Comparison of ENCODE assay signal across 1 cellular context in the genomic region with DNA sequence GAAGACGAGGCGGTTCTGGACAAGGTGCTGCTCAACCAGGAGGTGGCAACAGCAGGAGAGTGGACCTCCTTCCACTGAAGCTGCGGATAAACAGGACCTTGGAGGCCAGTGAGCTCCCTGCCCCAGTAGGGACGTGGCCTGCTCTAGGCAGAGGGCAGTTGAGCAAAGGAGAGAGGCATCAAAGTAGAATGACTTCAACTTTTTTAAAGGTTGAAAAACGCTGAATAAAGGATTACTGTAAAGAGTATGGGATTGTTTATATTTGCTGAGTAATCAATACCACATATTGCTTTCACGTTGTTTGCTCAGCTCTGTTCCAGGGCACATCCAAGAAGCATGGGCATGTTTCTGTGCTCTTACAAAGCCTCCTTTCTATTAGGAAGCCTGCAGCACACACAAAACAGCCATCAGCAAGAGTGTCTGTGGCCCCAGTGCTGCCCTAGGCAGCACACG.
TF ChIP-seq lines count a peak whose summit lies in the region.

No MANE protein-coding gene starts in this region.

TF ChIP-seq in HepG2, 621 proteins besides CTCF, POLR2A, EP300 and RAD21 (continued from another document and continues in another):
- TF ChIP-seq BRD4 (CRISPR knock-in tag; IDR thresholded peaks at IDR 0.05) (no peak), ZNF747 (CRISPR knock-in tag; IDR thresholded peaks at IDR 0.05; ENCODE audit: borderline replicate concordance) (peak; percentile 3; the same call in 1 of the 2 replicates), KLF6 (CRISPR knock-in tag; IDR thresholded peaks at IDR 0.05) (0 out of 2 replicates have a peak, but pooled peaks have one; percentile 69), ATF1 (CRISPR knock-in tag; IDR thresholded peaks at IDR 0.05) (0 out of 2 replicates have a peak, but pooled peaks have one; percentile 18), HNRNPUL1 (IDR thresholded peaks at IDR 0.05; ENCODE audit: low read depth, low read length) (no peak), SMAD3 (CRISPR knock-in tag; IDR thresholded peaks at IDR 0.05) (peak; percentile 80; the same call in 1 of the 2 replicates), ZNF777 (CRISPR knock-in tag; IDR thresholded peaks at IDR 0.05) (no peak), KLF12 (CRISPR knock-in tag; IDR thresholded peaks at IDR 0.05; ENCODE audit: borderline replicate concordance) (no peak), SMC3 (IDR thresholded peaks at IDR 0.05; ENCODE audit: low read length) (no peak), ZNF33A (CRISPR knock-in tag; IDR thresholded peaks at IDR 0.05; ENCODE audit: borderline replicate concordance) (0 out of 2 replicates have a peak, but pooled peaks have one; percentile 1), ZNF567 (CRISPR knock-in tag; IDR thresholded peaks at IDR 0.05; ENCODE audit: borderline replicate concordance) (no peak), ZNF530 (CRISPR knock-in tag; IDR thresholded peaks at IDR 0.05; ENCODE audit: low read depth) (no peak), TOE1 (CRISPR knock-in tag; IDR thresholded peaks at IDR 0.05) (no peak), CBFB (CRISPR knock-in tag; IDR thresholded peaks at IDR 0.05) (peak; percentile 53), HNF4G (IDR thresholded peaks at IDR 0.05; ENCODE audit: borderline replicate concordance, low read depth, low read length) (peak; percentile 71; the same call in 1 of the 2 replicates), HNF4G (CRISPR knock-in tag; IDR thresholded peaks at IDR 0.05; ENCODE audit: borderline replicate concordance, low read depth) (no peak), CENPT (CRISPR knock-in tag; IDR thresholded peaks at IDR 0.05; ENCODE audit: low read depth) (no peak), ZNF274 (CRISPR knock-in tag; IDR thresholded peaks at IDR 0.05) (no peak), ZFP36L1 (CRISPR knock-in tag; IDR thresholded peaks at IDR 0.05) (no peak), CAMTA2 (CRISPR knock-in tag; IDR thresholded peaks at IDR 0.05; ENCODE audit: borderline replicate concordance) (no peak), PITX1 (CRISPR knock-in tag; IDR thresholded peaks at IDR 0.05) (peak; percentile 84), MEIS2 (CRISPR knock-in tag; IDR thresholded peaks at IDR 0.05) (no peak), NFRKB (IDR thresholded peaks at IDR 0.05) (no peak), RBAK (CRISPR knock-in tag; IDR thresholded peaks at IDR 0.05) (no peak), ZSCAN30 (CRISPR knock-in tag; IDR thresholded peaks at IDR 0.05) (no peak), RNF2 (conservative IDR thresholded peaks at IDR 0.05; ENCODE audit: low read depth) (no peak), SALL1 (CRISPR knock-in tag; IDR thresholded peaks at IDR 0.05) (peak; percentile 71), GFI1 (CRISPR knock-in tag; IDR thresholded peaks at IDR 0.05; ENCODE audit: borderline replicate concordance) (peak; percentile 72), TARDBP (CRISPR knock-in tag; IDR thresholded peaks at IDR 0.05) (peak; percentile 86), ZNF333 (CRISPR knock-in tag; IDR thresholded peaks at IDR 0.05; ENCODE audit: borderline replicate concordance) (no peak), SMAD9 (CRISPR knock-in tag; IDR thresholded peaks at IDR 0.05) (no peak)
- TF ChIP-seq, protein P1, sequence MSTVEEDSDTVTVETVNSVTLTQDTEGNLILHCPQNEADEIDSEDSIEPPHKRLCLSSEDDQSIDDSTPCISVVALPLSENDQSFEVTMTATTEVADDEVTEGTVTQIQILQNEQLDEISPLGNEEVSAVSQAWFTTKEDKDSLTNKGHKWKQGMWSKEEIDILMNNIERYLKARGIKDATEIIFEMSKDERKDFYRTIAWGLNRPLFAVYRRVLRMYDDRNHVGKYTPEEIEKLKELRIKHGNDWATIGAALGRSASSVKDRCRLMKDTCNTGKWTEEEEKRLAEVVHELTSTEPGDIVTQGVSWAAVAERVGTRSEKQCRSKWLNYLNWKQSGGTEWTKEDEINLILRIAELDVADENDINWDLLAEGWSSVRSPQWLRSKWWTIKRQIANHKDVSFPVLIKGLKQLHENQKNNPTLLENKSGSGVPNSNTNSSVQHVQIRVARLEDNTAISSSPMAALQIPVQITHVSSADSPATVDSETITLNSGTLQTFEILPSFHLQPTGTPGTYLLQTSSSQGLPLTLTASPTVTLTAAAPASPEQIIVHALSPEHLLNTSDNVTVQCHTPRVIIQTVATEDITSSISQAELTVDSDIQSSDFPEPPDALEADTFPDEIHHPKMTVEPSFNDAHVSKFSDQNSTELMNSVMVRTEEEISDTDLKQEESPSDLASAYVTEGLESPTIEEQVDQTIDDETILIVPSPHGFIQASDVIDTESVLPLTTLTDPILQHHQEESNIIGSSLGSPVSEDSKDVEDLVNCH (CRISPR knock-in tag; IDR thresholded peaks at IDR 0.05) = no peak
- TF ChIP-seq, protein P2, sequence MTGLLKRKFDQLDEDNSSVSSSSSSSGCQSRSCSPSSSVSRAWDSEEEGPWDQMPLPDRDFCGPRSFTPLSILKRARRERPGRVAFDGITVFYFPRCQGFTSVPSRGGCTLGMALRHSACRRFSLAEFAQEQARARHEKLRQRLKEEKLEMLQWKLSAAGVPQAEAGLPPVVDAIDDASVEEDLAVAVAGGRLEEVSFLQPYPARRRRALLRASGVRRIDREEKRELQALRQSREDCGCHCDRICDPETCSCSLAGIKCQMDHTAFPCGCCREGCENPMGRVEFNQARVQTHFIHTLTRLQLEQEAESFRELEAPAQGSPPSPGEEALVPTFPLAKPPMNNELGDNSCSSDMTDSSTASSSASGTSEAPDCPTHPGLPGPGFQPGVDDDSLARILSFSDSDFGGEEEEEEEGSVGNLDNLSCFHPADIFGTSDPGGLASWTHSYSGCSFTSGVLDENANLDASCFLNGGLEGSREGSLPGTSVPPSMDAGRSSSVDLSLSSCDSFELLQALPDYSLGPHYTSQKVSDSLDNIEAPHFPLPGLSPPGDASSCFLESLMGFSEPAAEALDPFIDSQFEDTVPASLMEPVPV (CRISPR knock-in tag; IDR thresholded peaks at IDR 0.05) = 0 out of 2 replicates have a peak, but pooled peaks have one; percentile 20
- TF ChIP-seq, protein P3, sequence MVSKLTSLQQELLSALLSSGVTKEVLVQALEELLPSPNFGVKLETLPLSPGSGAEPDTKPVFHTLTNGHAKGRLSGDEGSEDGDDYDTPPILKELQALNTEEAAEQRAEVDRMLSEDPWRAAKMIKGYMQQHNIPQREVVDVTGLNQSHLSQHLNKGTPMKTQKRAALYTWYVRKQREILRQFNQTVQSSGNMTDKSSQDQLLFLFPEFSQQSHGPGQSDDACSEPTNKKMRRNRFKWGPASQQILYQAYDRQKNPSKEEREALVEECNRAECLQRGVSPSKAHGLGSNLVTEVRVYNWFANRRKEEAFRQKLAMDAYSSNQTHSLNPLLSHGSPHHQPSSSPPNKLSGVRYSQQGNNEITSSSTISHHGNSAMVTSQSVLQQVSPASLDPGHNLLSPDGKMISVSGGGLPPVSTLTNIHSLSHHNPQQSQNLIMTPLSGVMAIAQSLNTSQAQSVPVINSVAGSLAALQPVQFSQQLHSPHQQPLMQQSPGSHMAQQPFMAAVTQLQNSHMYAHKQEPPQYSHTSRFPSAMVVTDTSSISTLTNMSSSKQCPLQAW (CRISPR knock-in tag; IDR thresholded peaks at IDR 0.05) = 0 out of 2 replicates have a peak, but pooled peaks have one; percentile 24
- TF ChIP-seq, protein P4, sequence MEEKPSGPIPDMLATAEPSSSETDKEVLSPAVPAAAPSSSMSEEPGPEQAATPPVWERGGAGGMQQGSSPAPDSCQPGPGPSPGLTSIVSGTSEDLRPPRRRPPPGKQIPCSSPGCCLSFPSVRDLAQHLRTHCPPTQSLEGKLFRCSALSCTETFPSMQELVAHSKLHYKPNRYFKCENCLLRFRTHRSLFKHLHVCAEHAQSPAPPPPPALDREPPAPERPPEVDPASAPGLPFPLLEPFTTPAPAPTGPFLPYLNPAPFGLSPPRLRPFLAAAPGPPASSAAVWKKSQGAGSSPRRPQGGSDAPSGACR (CRISPR knock-in tag; IDR thresholded peaks at IDR 0.05) = 0 out of 2 replicates have a peak, but pooled peaks have one; percentile 34
- TF ChIP-seq, protein P5, sequence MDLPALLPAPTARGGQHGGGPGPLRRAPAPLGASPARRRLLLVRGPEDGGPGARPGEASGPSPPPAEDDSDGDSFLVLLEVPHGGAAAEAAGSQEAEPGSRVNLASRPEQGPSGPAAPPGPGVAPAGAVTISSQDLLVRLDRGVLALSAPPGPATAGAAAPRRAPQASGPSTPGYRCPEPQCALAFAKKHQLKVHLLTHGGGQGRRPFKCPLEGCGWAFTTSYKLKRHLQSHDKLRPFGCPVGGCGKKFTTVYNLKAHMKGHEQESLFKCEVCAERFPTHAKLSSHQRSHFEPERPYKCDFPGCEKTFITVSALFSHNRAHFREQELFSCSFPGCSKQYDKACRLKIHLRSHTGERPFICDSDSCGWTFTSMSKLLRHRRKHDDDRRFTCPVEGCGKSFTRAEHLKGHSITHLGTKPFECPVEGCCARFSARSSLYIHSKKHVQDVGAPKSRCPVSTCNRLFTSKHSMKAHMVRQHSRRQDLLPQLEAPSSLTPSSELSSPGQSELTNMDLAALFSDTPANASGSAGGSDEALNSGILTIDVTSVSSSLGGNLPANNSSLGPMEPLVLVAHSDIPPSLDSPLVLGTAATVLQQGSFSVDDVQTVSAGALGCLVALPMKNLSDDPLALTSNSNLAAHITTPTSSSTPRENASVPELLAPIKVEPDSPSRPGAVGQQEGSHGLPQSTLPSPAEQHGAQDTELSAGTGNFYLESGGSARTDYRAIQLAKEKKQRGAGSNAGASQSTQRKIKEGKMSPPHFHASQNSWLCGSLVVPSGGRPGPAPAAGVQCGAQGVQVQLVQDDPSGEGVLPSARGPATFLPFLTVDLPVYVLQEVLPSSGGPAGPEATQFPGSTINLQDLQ (CRISPR knock-in tag; IDR thresholded peaks at IDR 0.05) = no peak
- TF ChIP-seq, protein P6, sequence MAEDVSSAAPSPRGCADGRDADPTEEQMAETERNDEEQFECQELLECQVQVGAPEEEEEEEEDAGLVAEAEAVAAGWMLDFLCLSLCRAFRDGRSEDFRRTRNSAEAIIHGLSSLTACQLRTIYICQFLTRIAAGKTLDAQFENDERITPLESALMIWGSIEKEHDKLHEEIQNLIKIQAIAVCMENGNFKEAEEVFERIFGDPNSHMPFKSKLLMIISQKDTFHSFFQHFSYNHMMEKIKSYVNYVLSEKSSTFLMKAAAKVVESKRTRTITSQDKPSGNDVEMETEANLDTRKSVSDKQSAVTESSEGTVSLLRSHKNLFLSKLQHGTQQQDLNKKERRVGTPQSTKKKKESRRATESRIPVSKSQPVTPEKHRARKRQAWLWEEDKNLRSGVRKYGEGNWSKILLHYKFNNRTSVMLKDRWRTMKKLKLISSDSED (CRISPR knock-in tag; IDR thresholded peaks at IDR 0.05) = no peak
- TF ChIP-seq, protein P7, sequence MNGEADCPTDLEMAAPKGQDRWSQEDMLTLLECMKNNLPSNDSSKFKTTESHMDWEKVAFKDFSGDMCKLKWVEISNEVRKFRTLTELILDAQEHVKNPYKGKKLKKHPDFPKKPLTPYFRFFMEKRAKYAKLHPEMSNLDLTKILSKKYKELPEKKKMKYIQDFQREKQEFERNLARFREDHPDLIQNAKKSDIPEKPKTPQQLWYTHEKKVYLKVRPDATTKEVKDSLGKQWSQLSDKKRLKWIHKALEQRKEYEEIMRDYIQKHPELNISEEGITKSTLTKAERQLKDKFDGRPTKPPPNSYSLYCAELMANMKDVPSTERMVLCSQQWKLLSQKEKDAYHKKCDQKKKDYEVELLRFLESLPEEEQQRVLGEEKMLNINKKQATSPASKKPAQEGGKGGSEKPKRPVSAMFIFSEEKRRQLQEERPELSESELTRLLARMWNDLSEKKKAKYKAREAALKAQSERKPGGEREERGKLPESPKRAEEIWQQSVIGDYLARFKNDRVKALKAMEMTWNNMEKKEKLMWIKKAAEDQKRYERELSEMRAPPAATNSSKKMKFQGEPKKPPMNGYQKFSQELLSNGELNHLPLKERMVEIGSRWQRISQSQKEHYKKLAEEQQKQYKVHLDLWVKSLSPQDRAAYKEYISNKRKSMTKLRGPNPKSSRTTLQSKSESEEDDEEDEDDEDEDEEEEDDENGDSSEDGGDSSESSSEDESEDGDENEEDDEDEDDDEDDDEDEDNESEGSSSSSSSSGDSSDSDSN (CRISPR knock-in tag; IDR thresholded peaks at IDR 0.05) = peak; percentile 43; the same call in 1 of the 2 replicates
- TF ChIP-seq, protein P8, sequence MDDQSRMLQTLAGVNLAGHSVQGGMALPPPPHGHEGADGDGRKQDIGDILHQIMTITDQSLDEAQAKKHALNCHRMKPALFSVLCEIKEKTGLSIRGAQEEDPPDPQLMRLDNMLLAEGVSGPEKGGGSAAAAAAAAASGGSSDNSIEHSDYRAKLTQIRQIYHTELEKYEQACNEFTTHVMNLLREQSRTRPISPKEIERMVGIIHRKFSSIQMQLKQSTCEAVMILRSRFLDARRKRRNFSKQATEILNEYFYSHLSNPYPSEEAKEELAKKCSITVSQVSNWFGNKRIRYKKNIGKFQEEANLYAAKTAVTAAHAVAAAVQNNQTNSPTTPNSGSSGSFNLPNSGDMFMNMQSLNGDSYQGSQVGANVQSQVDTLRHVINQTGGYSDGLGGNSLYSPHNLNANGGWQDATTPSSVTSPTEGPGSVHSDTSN (CRISPR knock-in tag; IDR thresholded peaks at IDR 0.05; ENCODE audit: borderline replicate concordance) = no peak
- TF ChIP-seq, protein P9, sequence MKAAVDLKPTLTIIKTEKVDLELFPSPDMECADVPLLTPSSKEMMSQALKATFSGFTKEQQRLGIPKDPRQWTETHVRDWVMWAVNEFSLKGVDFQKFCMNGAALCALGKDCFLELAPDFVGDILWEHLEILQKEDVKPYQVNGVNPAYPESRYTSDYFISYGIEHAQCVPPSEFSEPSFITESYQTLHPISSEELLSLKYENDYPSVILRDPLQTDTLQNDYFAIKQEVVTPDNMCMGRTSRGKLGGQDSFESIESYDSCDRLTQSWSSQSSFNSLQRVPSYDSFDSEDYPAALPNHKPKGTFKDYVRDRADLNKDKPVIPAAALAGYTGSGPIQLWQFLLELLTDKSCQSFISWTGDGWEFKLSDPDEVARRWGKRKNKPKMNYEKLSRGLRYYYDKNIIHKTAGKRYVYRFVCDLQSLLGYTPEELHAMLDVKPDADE (CRISPR knock-in tag; IDR thresholded peaks at IDR 0.05) = no peak
